14 cellular contexts compared by ENCODE assay signal in the genomic region with DNA sequence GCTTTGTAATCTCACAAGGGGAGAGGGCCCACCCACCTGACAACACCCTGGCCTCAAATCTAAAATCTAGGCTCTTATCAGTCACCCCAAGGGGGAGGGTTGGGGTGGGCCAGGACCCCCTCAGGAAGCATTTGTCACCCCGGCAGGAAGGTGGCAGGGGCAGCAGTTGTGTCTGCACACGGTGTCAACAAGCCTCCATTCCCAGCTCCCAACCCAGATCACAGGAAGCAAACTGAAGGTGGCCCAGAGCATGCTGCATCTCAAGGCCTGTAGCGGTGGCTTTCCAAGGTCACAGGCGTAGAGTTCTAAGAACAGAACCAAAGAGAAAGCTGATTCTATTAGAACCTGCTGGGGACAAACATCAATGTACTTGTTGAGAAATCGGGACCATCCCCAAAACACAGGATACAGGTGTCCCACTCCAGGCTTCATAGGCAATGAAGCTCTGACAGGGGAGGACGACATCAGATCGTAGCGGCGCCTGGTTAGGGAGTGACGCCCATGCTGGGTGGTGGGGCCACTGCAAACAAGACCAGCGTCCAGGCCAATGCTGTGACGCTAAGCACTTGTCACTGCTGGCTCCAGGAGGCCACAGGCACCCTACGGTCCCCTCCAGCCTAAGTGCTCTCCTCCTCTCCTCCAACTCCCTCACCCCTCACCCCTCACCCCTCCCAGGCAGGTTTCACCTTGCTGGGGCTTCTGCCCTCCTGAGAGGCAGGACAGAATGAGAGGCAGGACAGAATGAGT. TPM values are rescaled to one million over a fixed set of nuclear protein-coding genes. Genes with fewer than 3 reads are reported as not detected.
DNase-seq lines count a peak whose midpoint lies in the region; ATAC-seq and TF ChIP-seq lines count a peak whose summit lies in the region.
"Had no signal": no experiment of that assay in that cellular context is flagged by ENCODE, and none has a peak within 500 bp of the region (broad histone marks: within the 10 kb centered on the region; RNA-seq: fewer than 3 reads in every experiment).

No MANE protein-coding gene starts in this region.

- H3K27ac ChIP-seq in KOPT-K1 (ENCODE audit: low read depth, low read length, poor library complexity, severe bottlenecking) (peak overlapping the region; percentile 53), neural progenitor cell (no peak overlapping the region)

- H3K4me3 ChIP-seq in neural progenitor cell: no peak overlapping the region

- no peak for DNase-seq in T-helper 2 cell treated with Interferon-gamma antibody and Interleukin-4, amounts not matched to agents 5 μg/mL and 100 μg/mL, for 36 hours (ENCODE audit: low spot score)
- DNase-seq in T-helper 2 cell (no peak), neural progenitor cell (ENCODE audit: low spot score) (no peak), ACHN (no peak), left lobe of liver (ENCODE audit: low spot score) (no peak)
- no peak for DNase-seq in activated naive CD8-positive, alpha-beta T cell treated with anti-CD3 and anti-CD28 coated beads for 36 hours
- no peak for DNase-seq in stimulated activated CD4-positive, alpha-beta T cell treated with anti-CD3 and anti-CD28 coated beads, Interleukin-12 subunit alpha, Interleukin-12 subunit beta, amount 100 ng/mL, for 4 hours
- DNase-seq: 8988T; activated CD4-positive, alpha-beta T cell treated with anti-CD3 and anti-CD28 coated beads, Interleukin-2, amount 50 U/mL, for 1 hour; left ventricle myocardium superior; NCI-H2171; PC-3 had no signal

- H4K20me1 ChIP-seq in neural progenitor cell (ENCODE audit: low read depth): peaks cover 51% of the 10 kb centered on the region

- TF ChIP-seq CTCF in neural progenitor cell (IDR thresholded peaks at IDR 0.05): no peak

- H2AFZ ChIP-seq in neural progenitor cell (replicated peaks): no peak overlapping the region

- peaks cover 62% of the 10 kb centered on the region for H3K4me1 Mint-ChIP-seq in T-helper 2 cell treated with Interferon-gamma antibody and Interleukin-4, amounts not matched to agents 5 μg/mL and 100 μg/mL, for 36 hours (ENCODE audit: low read depth)
- peaks cover 74% of the 10 kb centered on the region for H3K4me1 Mint-ChIP-seq in activated naive CD8-positive, alpha-beta T cell treated with anti-CD3 and anti-CD28 coated beads for 36 hours
- H3K4me1 Mint-ChIP-seq in neural progenitor cell: peaks cover 43% of the 10 kb centered on the region

- peaks cover 29% of the 10 kb centered on the region for H3K4me1 ChIP-seq in neural progenitor cell

- H3K4me3 Mint-ChIP-seq in T-helper 2 cell treated with Interferon-gamma antibody and Interleukin-4, amounts not matched to agents 5 μg/mL and 100 μg/mL, for 36 hours: no peak overlapping the region
- no peak overlapping the region for H3K4me3 Mint-ChIP-seq in activated naive CD8-positive, alpha-beta T cell treated with anti-CD3 and anti-CD28 coated beads for 36 hours
- no peak overlapping the region for H3K4me3 Mint-ChIP-seq in neural progenitor cell
- H3K4me3 Mint-ChIP-seq: type B pancreatic cell had no signal

- H3K27me3 Mint-ChIP-seq in T-helper 2 cell treated with Interferon-gamma antibody and Interleukin-4, amounts not matched to agents 5 μg/mL and 100 μg/mL, for 36 hours (ENCODE audit: low read depth): no peaks in the 10 kb centered on the region
- no peaks in the 10 kb centered on the region for H3K27me3 Mint-ChIP-seq in activated naive CD8-positive, alpha-beta T cell treated with anti-CD3 and anti-CD28 coated beads for 36 hours
- peaks cover 7% of the 10 kb centered on the region for H3K27me3 Mint-ChIP-seq in neural progenitor cell (ENCODE audit: insufficient read depth, low read depth)
- H3K27me3 Mint-ChIP-seq: type B pancreatic cell had no signal

- peaks cover 8% of the 10 kb centered on the region for H3K36me3 Mint-ChIP-seq in T-helper 2 cell treated with Interferon-gamma antibody and Interleukin-4, amounts not matched to agents 5 μg/mL and 100 μg/mL, for 36 hours (ENCODE audit: low read depth)
- peaks cover 8% of the 10 kb centered on the region for H3K36me3 Mint-ChIP-seq in activated naive CD8-positive, alpha-beta T cell treated with anti-CD3 and anti-CD28 coated beads for 36 hours
- no peaks in the 10 kb centered on the region for H3K36me3 Mint-ChIP-seq in neural progenitor cell
- H3K36me3 Mint-ChIP-seq: type B pancreatic cell had no signal

- peaks cover 96% of the 10 kb centered on the region for H3K79me2 ChIP-seq in neural progenitor cell (ENCODE audit: low read depth)

- H3K9me3 ChIP-seq in KOPT-K1 (ENCODE audit: insufficient read depth, low read length, poor library complexity, severe bottlenecking) (no peaks in the 10 kb centered on the region), neural progenitor cell (ENCODE audit: low read depth) (no peaks in the 10 kb centered on the region)

- peak overlapping the region; percentile 12 for H3K27ac Mint-ChIP-seq in T-helper 2 cell treated with Interferon-gamma antibody and Interleukin-4, amounts not matched to agents 5 μg/mL and 100 μg/mL, for 36 hours
- H3K27ac Mint-ChIP-seq in activated naive CD8-positive, alpha-beta T cell treated with anti-CD3 and anti-CD28 coated beads for 36 hours: peak overlapping the region; percentile 74
- H3K27ac Mint-ChIP-seq in neural progenitor cell: no peak overlapping the region
- H3K27ac Mint-ChIP-seq: type B pancreatic cell had no signal

- H3K9me3 Mint-ChIP-seq in T-helper 2 cell treated with Interferon-gamma antibody and Interleukin-4, amounts not matched to agents 5 μg/mL and 100 μg/mL, for 36 hours: no peaks in the 10 kb centered on the region
- H3K9me3 Mint-ChIP-seq in activated naive CD8-positive, alpha-beta T cell treated with anti-CD3 and anti-CD28 coated beads for 36 hours: no peaks in the 10 kb centered on the region
- H3K9me3 Mint-ChIP-seq in neural progenitor cell: no peaks in the 10 kb centered on the region
- H3K9me3 Mint-ChIP-seq: type B pancreatic cell had no signal

- peak overlapping the region; percentile 12 for H3K4me2 ChIP-seq in neural progenitor cell

- H3F3A ChIP-seq in neural progenitor cell (ENCODE audit: low read depth): peaks cover 3% of the 10 kb centered on the region

- ATAC-seq in left lobe of liver: no peak
- ATAC-seq: PC-3 had no signal

- no peaks in the 10 kb centered on the region for H3K27me3 ChIP-seq in neural progenitor cell

- H3K9ac ChIP-seq in neural progenitor cell: no peak overlapping the region

- in situ Hi-C loops in ACHN (cut with HindIII; ENCODE audit: low pct_ligation_motif_present, low pct_unique_long_range_greater_than_20kb, low sequenced_read_pairs): no loop called here

- peaks cover under 1% of the 10 kb centered on the region; the same call in 1 of the 2 replicates for H3K36me3 ChIP-seq in KOPT-K1 (ENCODE audit: insufficient read depth, low read length)
- H3K36me3 ChIP-seq in neural progenitor cell: no peaks in the 10 kb centered on the region

RNA-seq across cellular contexts. Expression of gene CCDC88C, which starts 52.9 kb away (rescaled TPM):
- total RNA-seq in activated naive CD8-positive, alpha-beta T cell treated with anti-CD3 and anti-CD28 coated beads for 36 hours: 10 to 100 TPM; 55.1 to 56.7 TPM
- total RNA-seq in neural progenitor cell (ENCODE audit: low replicate concordance) (17.8 and 34.8 TPM in 2 replicates), left lobe of liver (4.1 TPM)
